ENCODE assay signal across 19 cellular contexts in the genomic region with DNA sequence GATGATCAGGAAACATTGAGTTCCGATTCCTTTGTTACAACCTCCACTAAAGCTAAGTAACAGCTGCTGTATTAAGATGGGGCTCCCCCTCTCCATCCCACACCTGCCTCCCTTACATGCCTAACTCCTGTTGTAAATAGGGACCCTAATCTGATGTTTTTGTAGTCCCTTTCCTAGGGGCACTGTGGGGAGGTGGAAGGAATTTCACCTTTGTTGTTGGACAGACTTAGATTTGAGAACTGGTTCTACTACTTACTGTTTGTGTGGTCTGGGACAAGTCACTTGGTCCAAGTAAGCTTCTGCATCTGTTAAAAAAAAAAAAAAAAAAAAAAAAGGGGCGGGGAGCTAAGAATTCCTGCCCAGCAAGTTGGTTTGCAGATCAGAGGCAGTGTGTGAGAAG. TPM values are rescaled to one million over a fixed set of nuclear protein-coding genes. Genes with fewer than 3 reads are reported as not detected.
DNase-seq lines count a peak whose midpoint lies in the region; ATAC-seq and TF ChIP-seq lines count a peak whose summit lies in the region.
"Had no signal": no experiment of that assay in that cellular context is flagged by ENCODE, and none has a peak within 500 bp of the region (broad histone marks: within the 10 kb centered on the region; RNA-seq: fewer than 3 reads in every experiment).

No MANE protein-coding gene starts in this region.

- H3K4me2 ChIP-seq in GM23338, result no peak overlapping the region

- H3K36me3 ChIP-seq in GM23338 (ENCODE audit: insufficient read depth), result no peaks in the 10 kb centered on the region
- no peaks in the 10 kb centered on the region for H3K36me3 ChIP-seq in body of pancreas (replicated peaks in 1 of 2; ENCODE audit: insufficient read depth in 1 of 2, low read depth in 2 of 2)
- no peaks in the 10 kb centered on the region for H3K36me3 ChIP-seq in psoas muscle (ENCODE audit: insufficient read depth in 1 of 2, low read depth in 1 of 2)
- H3K36me3 ChIP-seq: transverse colon had no signal

- peak; percentile 83 for DNase-seq in GM23338 (ENCODE audit: low spot score)
- DNase-seq in body of pancreas, result peak in 3 of 4 donors; percentile 16 to 29 (median 25)
- peak; percentile 81 for DNase-seq in islet precursor cell
- no peak for DNase-seq in psoas muscle
- DNase-seq in AG08395 (ENCODE audit: low spot score), result no peak
- DNase-seq in substantia nigra (lab: John Stamatoyannopoulos, UW), result no peak
- DNase-seq: activated naive CD8-positive, alpha-beta T cell treated with anti-CD3 and anti-CD28 coated beads for 36 hours; CD8-positive, alpha-beta T cell; NCI-H2029; SHP77 treated with DMSO at 0.1 percent for 48 hours; stimulated activated naive B cell treated with anti-CD40 and anti-IgM and Interleukin-4, amounts not matched to agents 10 μg/mL and 1 μg/mL and 100 μg/mL, for 72 hours; transverse colon had no signal

- no peaks in the 10 kb centered on the region for H3K79me2 ChIP-seq in GM23338 (replicated peaks; ENCODE audit: insufficient read depth)

- peak overlapping the region; percentile 77; the same call in 1 of the 2 replicates for H3K27ac Mint-ChIP-seq in GM23338
- H3K27ac Mint-ChIP-seq: activated naive CD8-positive, alpha-beta T cell treated with anti-CD3 and anti-CD28 coated beads for 36 hours; activated T-helper 1 cell treated with anti-CD3 and anti-CD28 coated beads, Interleukin-12 subunit alpha, Interleukin-12 subunit beta, Interleukin-2, Interleukin-4 antibody, amounts not matched to agents 30 ng/mL and 10 ng/mL and 1 ng/mL, durations not matched to agents 14 hours and 24 hours and 36 hours; CD8-positive, alpha-beta T cell; memory B cell; natural killer cell treated with Interleukin-12 subunit alpha and Interleukin-12 subunit beta and Interleukin-15 and Interleukin-18, amount 100 ng/mL, for 72 hours; stimulated activated naive B cell treated with anti-CD40 and anti-IgM and Interleukin-4, amounts not matched to agents 10 μg/mL and 1 μg/mL and 100 μg/mL, for 72 hours had no signal

- intact Hi-C loops in body of pancreas (cut with DNase I) (no loop called here), psoas muscle (cut with DNase I) (loop anchor here (5.0 to 10.0 kb wide), 2 partner anchors 34 to 103 kb away; no protein-coding TSS in a partner anchor)

- no peaks in the 10 kb centered on the region for H3K36me3 Mint-ChIP-seq in GM23338 (ENCODE audit: low read depth)
- H3K36me3 Mint-ChIP-seq: activated naive CD8-positive, alpha-beta T cell treated with anti-CD3 and anti-CD28 coated beads for 36 hours; brain; CD8-positive, alpha-beta T cell; memory B cell; natural killer cell treated with Interleukin-12 subunit alpha and Interleukin-12 subunit beta and Interleukin-15 and Interleukin-18, amount 100 ng/mL, for 72 hours; stimulated activated naive B cell treated with anti-CD40 and anti-IgM and Interleukin-4, amounts not matched to agents 10 μg/mL and 1 μg/mL and 100 μg/mL, for 72 hours had no signal

- H3K4me1 ChIP-seq in GM23338 (ENCODE audit: insufficient read depth) (peaks cover 33% of the 10 kb centered on the region), body of pancreas (peaks cover 29% of the 10 kb centered on the region), psoas muscle (peaks cover 66% of the 10 kb centered on the region)
- H3K4me1 ChIP-seq: transverse colon had no signal

- H3K9me3 ChIP-seq in body of pancreas (no peaks in the 10 kb centered on the region), psoas muscle (no peaks in the 10 kb centered on the region)
- H3K9me3 ChIP-seq: transverse colon had no signal

- no peak for TF ChIP-seq POLR2A in body of pancreas (IDR thresholded peaks at IDR 0.05)

- no peaks in the 10 kb centered on the region for H4K20me1 ChIP-seq in GM23338 (replicated peaks; ENCODE audit: insufficient read depth)

- TF ChIP-seq CTCF in GM23338 (conservative IDR thresholded peaks at IDR 0.05; ENCODE audit: low read depth in 2 of 2) (no peak), body of pancreas (IDR thresholded peaks at IDR 0.05) (no peak), psoas muscle (IDR thresholded peaks at IDR 0.05) (no peak)

- H3K9me2 ChIP-seq in GM23338 (ENCODE audit: insufficient read depth), result no peaks in the 10 kb centered on the region

- H3K4me3 ChIP-seq in GM23338 (no peak overlapping the region), body of pancreas (no peak overlapping the region), psoas muscle (no peak overlapping the region)
- H3K4me3 ChIP-seq: coronary artery, transverse colon had no signal

- no peaks in the 10 kb centered on the region for H3K27me3 ChIP-seq in GM23338 (ENCODE audit: insufficient read depth)
- no peaks in the 10 kb centered on the region for H3K27me3 ChIP-seq in body of pancreas
- no peaks in the 10 kb centered on the region for H3K27me3 ChIP-seq in psoas muscle (ENCODE audit: insufficient read depth in 3 of 3, low read length in 2 of 3)
- H3K27me3 ChIP-seq: transverse colon had no signal

- H3K27me3 Mint-ChIP-seq in GM23338 (ENCODE audit: insufficient read depth, low read depth, poor library complexity), result peaks cover 11% of the 10 kb centered on the region
- H3K27me3 Mint-ChIP-seq: brain; natural killer cell treated with Interleukin-12 subunit alpha and Interleukin-12 subunit beta and Interleukin-15 and Interleukin-18, amount 100 ng/mL, for 72 hours had no signal

- no peaks in the 10 kb centered on the region for H3K9me3 Mint-ChIP-seq in GM23338
- H3K9me3 Mint-ChIP-seq: activated naive CD8-positive, alpha-beta T cell treated with anti-CD3 and anti-CD28 coated beads for 36 hours; activated T-helper 1 cell treated with anti-CD3 and anti-CD28 coated beads, Interleukin-12 subunit alpha, Interleukin-12 subunit beta, Interleukin-2, Interleukin-4 antibody, amounts not matched to agents 30 ng/mL and 10 ng/mL and 1 ng/mL, durations not matched to agents 14 hours and 24 hours and 36 hours; brain; CD8-positive, alpha-beta T cell; memory B cell; natural killer cell treated with Interleukin-12 subunit alpha and Interleukin-12 subunit beta and Interleukin-15 and Interleukin-18, amount 100 ng/mL, for 72 hours; stimulated activated naive B cell treated with anti-CD40 and anti-IgM and Interleukin-4, amounts not matched to agents 10 μg/mL and 1 μg/mL and 100 μg/mL, for 72 hours had no signal

- no peak overlapping the region for H3K4me3 Mint-ChIP-seq in GM23338
- H3K4me3 Mint-ChIP-seq: activated naive CD8-positive, alpha-beta T cell treated with anti-CD3 and anti-CD28 coated beads for 36 hours; activated T-helper 1 cell treated with anti-CD3 and anti-CD28 coated beads, Interleukin-12 subunit alpha, Interleukin-12 subunit beta, Interleukin-2, Interleukin-4 antibody, amounts not matched to agents 30 ng/mL and 10 ng/mL and 1 ng/mL, durations not matched to agents 14 hours and 24 hours and 36 hours; brain; CD8-positive, alpha-beta T cell; memory B cell; natural killer cell treated with Interleukin-12 subunit alpha and Interleukin-12 subunit beta and Interleukin-15 and Interleukin-18, amount 100 ng/mL, for 72 hours; stimulated activated naive B cell treated with anti-CD40 and anti-IgM and Interleukin-4, amounts not matched to agents 10 μg/mL and 1 μg/mL and 100 μg/mL, for 72 hours had no signal

- no peak overlapping the region for H2AFZ ChIP-seq in GM23338

- H3K27ac ChIP-seq in GM23338 (ENCODE audit: low read depth) (peak overlapping the region; percentile 1; the same call in 1 of the 2 replicates), body of pancreas (peak overlapping the region; percentile 35 to 55 (median 44)), psoas muscle (peak overlapping the region; percentile 87), substantia nigra (ENCODE audit: low read depth, low read length, poor library complexity, severe bottlenecking) (no peak overlapping the region)
- H3K27ac ChIP-seq: coronary artery, transverse colon had no signal

- ATAC-seq in GM23338 (peak; percentile 81), body of pancreas (peak; percentile 81), psoas muscle (no peak), GM18907 (IDR thresholded peaks at IDR 0.05; ENCODE audit: unreplicated experiment) (no peak)
- ATAC-seq: activated CD4-positive, CD25-positive, alpha-beta regulatory T cell treated with anti-CD3 and anti-CD28 coated beads, Interleukin-2, amount 50 U/mL, for 24 hours; CD8-positive, alpha-beta T cell; natural killer cell treated with Interleukin-12 subunit alpha and Interleukin-12 subunit beta and Interleukin-15 and Interleukin-18, amount 100 ng/mL, for 72 hours; stimulated activated naive B cell treated with anti-CD40 and anti-IgM and Interleukin-4, amounts not matched to agents 10 μg/mL and 1 μg/mL and 100 μg/mL, for 72 hours had no signal

- WGBS in body of pancreas, 2 donors, result 13 to 22% methylated on average over 2 of the region's 2 CpGs
- WGBS in psoas muscle, 3 donors, result 52 to 85% (median 67%) methylated on average over 1 to 2 of the region's 2 CpGs

- H3K4me1 Mint-ChIP-seq in GM23338, result peaks cover 52% of the 10 kb centered on the region
- H3K4me1 Mint-ChIP-seq: activated naive CD8-positive, alpha-beta T cell treated with anti-CD3 and anti-CD28 coated beads for 36 hours; memory B cell; stimulated activated naive B cell treated with anti-CD40 and anti-IgM and Interleukin-4, amounts not matched to agents 10 μg/mL and 1 μg/mL and 100 μg/mL, for 72 hours had no signal

- no peaks in the 10 kb centered on the region for H3F3A ChIP-seq in GM23338 (replicated peaks; ENCODE audit: low read depth)

TF ChIP-seq in GM23338, 12 proteins besides CTCF, POLR2A, EP300 and RAD21 (continues in another document):
- TF ChIP-seq ZNF331 (CRISPR knock-in tag; IDR thresholded peaks at IDR 0.05; ENCODE audit: low read depth) (no peak), NANOG (IDR thresholded peaks at IDR 0.05; ENCODE audit: borderline replicate concordance) (no peak), EZH2phosphoT487 (IDR thresholded peaks at IDR 0.05; ENCODE audit: unreplicated experiment) (no peak), ZNF114 (CRISPR knock-in tag; IDR thresholded peaks at IDR 0.05) (no peak), CREB1 (CRISPR knock-in tag; IDR thresholded peaks at IDR 0.05; ENCODE audit: low read depth) (no peak), POLR2AphosphoS5 (IDR thresholded peaks at IDR 0.05; ENCODE audit: low read depth) (no peak)
- TF ChIP-seq, protein P1, sequence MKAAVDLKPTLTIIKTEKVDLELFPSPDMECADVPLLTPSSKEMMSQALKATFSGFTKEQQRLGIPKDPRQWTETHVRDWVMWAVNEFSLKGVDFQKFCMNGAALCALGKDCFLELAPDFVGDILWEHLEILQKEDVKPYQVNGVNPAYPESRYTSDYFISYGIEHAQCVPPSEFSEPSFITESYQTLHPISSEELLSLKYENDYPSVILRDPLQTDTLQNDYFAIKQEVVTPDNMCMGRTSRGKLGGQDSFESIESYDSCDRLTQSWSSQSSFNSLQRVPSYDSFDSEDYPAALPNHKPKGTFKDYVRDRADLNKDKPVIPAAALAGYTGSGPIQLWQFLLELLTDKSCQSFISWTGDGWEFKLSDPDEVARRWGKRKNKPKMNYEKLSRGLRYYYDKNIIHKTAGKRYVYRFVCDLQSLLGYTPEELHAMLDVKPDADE (IDR thresholded peaks at IDR 0.05), result no peak

RNA-seq across cellular contexts. Expression of gene KIAA1217, which starts 42.6 kb away (rescaled TPM):
- total RNA-seq in GM23338 (2014; rRNA removed; shearing (Covaris generic)), result 9.1 and 17.7 TPM in 2 replicates
- polyA plus RNA-seq in GM23338 (2016; fragmentation: Nextera tagmentation; extraction: Ambion mirVana) (6.0 and 6.4 TPM in 2 replicates), psoas muscle (10 to 100 TPM in 2 of 3 donors, 1 to 10 TPM in 1; 8.9 to 61.3 (median 34.2) TPM)
- total RNA-seq in body of pancreas (10 to 100 TPM; 25.9 to 36.9 TPM), psoas muscle (100 to 1,000 TPM in 3 of 4 donors, 10 to 100 TPM in 1; 65.9 to 169 (median 133) TPM)

Comparison
In these comparisons a context has a peak if more than half of its experiments do, and no peak if none do; other contexts are left out.
1. ATAC-seq: peak in GM23338 (single experiment) and body of pancreas (single experiment); none in psoas muscle (0 of 4) and GM18907 (single experiment).
2. DNase-seq: peak in GM23338 (single experiment), body of pancreas (3 of 4) and islet precursor cell (single experiment); none in psoas muscle (0 of 2), AG08395 (single experiment) and substantia nigra (0 of 49).